1 cellular context compared by ENCODE assay signal in the genomic region with DNA sequence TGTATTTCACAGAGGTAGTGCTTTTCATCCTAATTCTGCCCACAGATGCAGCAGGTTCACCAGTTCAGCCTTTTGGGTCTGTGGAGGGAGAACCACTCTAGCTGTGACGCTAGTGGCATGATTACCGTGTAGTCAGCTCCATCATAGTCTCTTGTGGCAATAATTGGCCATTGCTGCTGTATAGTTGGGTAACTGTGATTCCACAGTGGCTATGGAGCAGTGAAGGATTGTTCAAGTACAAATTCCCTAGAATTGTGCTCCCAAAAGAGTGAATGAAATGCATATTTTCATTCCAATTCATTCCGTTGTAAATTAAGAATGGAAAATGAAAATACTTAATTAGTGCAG.
TF ChIP-seq lines count a peak whose summit lies in the region.

No MANE protein-coding gene starts in this region.

TF ChIP-seq in GM23338, 12 proteins besides CTCF, POLR2A, EP300 and RAD21:
- TF ChIP-seq, protein P1, sequence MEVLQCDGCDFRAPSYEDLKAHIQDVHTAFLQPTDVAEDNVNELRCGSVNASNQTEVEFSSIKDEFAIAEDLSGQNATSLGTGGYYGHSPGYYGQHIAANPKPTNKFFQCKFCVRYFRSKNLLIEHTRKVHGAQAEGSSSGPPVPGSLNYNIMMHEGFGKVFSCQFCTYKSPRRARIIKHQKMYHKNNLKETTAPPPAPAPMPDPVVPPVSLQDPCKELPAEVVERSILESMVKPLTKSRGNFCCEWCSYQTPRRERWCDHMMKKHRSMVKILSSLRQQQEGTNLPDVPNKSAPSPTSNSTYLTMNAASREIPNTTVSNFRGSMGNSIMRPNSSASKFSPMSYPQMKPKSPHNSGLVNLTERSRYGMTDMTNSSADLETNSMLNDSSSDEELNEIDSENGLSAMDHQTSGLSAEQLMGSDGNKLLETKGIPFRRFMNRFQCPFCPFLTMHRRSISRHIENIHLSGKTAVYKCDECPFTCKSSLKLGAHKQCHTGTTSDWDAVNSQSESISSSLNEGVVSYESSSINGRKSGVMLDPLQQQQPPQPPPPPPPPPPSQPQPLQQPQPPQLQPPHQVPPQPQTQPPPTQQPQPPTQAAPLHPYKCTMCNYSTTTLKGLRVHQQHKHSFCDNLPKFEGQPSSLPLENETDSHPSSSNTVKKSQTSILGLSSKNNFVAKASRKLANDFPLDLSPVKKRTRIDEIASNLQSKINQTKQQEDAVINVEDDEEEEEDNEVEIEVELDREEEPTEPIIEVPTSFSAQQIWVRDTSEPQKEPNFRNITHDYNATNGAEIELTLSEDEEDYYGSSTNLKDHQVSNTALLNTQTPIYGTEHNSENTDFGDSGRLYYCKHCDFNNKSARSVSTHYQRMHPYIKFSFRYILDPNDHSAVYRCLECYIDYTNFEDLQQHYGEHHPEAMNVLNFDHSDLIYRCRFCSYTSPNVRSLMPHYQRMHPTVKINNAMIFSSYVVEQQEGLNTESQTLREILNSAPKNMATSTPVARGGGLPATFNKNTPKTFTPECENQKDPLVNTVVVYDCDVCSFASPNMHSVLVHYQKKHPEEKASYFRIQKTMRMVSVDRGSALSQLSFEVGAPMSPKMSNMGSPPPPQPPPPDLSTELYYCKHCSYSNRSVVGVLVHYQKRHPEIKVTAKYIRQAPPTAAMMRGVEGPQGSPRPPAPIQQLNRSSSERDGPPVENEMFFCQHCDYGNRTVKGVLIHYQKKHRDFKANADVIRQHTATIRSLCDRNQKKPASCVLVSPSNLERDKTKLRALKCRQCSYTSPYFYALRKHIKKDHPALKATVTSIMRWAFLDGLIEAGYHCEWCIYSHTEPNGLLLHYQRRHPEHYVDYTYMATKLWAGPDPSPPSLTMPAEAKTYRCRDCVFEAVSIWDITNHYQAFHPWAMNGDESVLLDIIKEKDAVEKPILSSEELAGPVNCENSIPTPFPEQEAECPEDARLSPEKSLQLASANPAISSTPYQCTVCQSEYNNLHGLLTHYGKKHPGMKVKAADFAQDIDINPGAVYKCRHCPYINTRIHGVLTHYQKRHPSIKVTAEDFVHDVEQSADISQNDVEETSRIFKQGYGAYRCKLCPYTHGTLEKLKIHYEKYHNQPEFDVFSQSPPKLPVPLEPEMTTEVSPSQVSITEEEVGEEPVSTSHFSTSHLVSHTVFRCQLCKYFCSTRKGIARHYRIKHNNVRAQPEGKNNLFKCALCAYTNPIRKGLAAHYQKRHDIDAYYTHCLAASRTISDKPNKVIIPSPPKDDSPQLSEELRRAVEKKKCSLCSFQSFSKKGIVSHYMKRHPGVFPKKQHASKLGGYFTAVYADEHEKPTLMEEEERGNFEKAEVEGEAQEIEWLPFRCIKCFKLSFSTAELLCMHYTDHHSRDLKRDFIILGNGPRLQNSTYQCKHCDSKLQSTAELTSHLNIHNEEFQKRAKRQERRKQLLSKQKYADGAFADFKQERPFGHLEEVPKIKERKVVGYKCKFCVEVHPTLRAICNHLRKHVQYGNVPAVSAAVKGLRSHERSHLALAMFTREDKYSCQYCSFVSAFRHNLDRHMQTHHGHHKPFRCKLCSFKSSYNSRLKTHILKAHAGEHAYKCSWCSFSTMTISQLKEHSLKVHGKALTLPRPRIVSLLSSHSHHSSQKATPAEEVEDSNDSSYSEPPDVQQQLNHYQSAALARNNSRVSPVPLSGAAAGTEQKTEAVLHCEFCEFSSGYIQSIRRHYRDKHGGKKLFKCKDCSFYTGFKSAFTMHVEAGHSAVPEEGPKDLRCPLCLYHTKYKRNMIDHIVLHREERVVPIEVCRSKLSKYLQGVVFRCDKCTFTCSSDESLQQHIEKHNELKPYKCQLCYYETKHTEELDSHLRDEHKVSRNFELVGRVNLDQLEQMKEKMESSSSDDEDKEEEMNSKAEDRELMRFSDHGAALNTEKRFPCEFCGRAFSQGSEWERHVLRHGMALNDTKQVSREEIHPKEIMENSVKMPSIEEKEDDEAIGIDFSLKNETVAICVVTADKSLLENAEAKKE (CRISPR knock-in tag; IDR thresholded peaks at IDR 0.05) = no peak
- TF ChIP-seq NANOG (IDR thresholded peaks at IDR 0.05; ENCODE audit: borderline replicate concordance) = no peak
- TF ChIP-seq EZH2phosphoT487 (IDR thresholded peaks at IDR 0.05; ENCODE audit: unreplicated experiment) = no peak
- no peak for TF ChIP-seq CREB1 (CRISPR knock-in tag; IDR thresholded peaks at IDR 0.05; ENCODE audit: low read depth)
